17 cellular contexts compared by ENCODE assay signal in genomic region chr2:6370753-6371152, GRCh38.
DNase-seq lines count a peak whose midpoint lies in the region; ATAC-seq and TF ChIP-seq lines count a peak whose summit lies in the region.
"Had no signal": no experiment of that assay in that cellular context is flagged by ENCODE, and none has a peak within 500 bp of the region (broad histone marks: within the 10 kb centered on the region; RNA-seq: fewer than 3 reads in every experiment).

No MANE protein-coding gene starts in this region.

- H3K9me2 ChIP-seq in OCI-LY1 (ENCODE audit: low read depth, low read length), result no peaks in the 10 kb centered on the region

- TF ChIP-seq CTCF in OCI-LY1 (IDR thresholded peaks at IDR 0.05; ENCODE audit: low read length), result no peak
- no peak for TF ChIP-seq CTCF in fibroblast of villous mesenchyme (IDR thresholded peaks at IDR 0.05; ENCODE audit: insufficient read depth, low read depth, low read length)
- no peak for TF ChIP-seq CTCF in heart left ventricle (IDR thresholded peaks at IDR 0.05)

- no peak overlapping the region for H3K9ac ChIP-seq in OCI-LY1 (ENCODE audit: low read length)
- H3K9ac ChIP-seq: KMS-11 had no signal

- ATAC-seq in left cardiac atrium (no peak), heart left ventricle (no peak)
- ATAC-seq: Panc1 had no signal

- TF ChIP-seq POLR2A in heart left ventricle (IDR thresholded peaks at IDR 0.05), result no peak

- intact Hi-C loops in left cardiac atrium (cut with DNase I) (no loop called here), heart left ventricle (cut with DNase I) (no loop called here)

- H4K20me1 ChIP-seq in OCI-LY1 (ENCODE audit: insufficient read depth, low read length), result no peaks in the 10 kb centered on the region

- no peaks in the 10 kb centered on the region for H3F3A ChIP-seq in OCI-LY1 (ENCODE audit: insufficient read depth, low read length)

- H3K79me2 ChIP-seq in OCI-LY1 (ENCODE audit: insufficient read depth, low read length), result no peaks in the 10 kb centered on the region

- 82 to 98% (median 88%) methylated on average over 5 of the region's 5 CpGs for WGBS in heart left ventricle, 4 donors

- H2AFZ ChIP-seq in OCI-LY1 (ENCODE audit: low read length), result 0 out of 2 replicates have a peak overlapping the region, but pooled peaks have one; percentile 42

- H3K4me1 ChIP-seq in OCI-LY1 (ENCODE audit: insufficient read depth, low read length, severe bottlenecking) (no peaks in the 10 kb centered on the region), heart left ventricle (no peaks in the 10 kb centered on the region)

- no peak overlapping the region for H3K4me2 ChIP-seq in OCI-LY1 (ENCODE audit: low read length)
- H3K4me2 ChIP-seq: KMS-11 had no signal

- H3K4me3 ChIP-seq in OCI-LY1 (ENCODE audit: low read depth, low read length, poor library complexity, severe bottlenecking) (no peak overlapping the region), fibroblast of villous mesenchyme (ENCODE audit: low read depth, low read length) (no peak overlapping the region), heart left ventricle (no peak overlapping the region)

- H3K36me3 ChIP-seq in OCI-LY1 (ENCODE audit: insufficient read depth, low read length) (no peaks in the 10 kb centered on the region), heart left ventricle (no peaks in the 10 kb centered on the region)

- H3K27me3 ChIP-seq in OCI-LY1 (ENCODE audit: insufficient read depth, low read length) (no peaks in the 10 kb centered on the region), heart left ventricle (no peaks in the 10 kb centered on the region)

- DNase-seq in EH (ENCODE audit: low read depth) (peak; percentile 63), fibroblast of villous mesenchyme (ENCODE audit: low read depth) (peak; percentile 23), retina (peak; percentile 34), left cardiac atrium (no peak), SHP77 (lab: John Stamatoyannopoulos, UW) (no peak), heart left ventricle (no peak)
- DNase-seq in stimulated activated CD4-positive, alpha-beta T cell treated with anti-CD3 and anti-CD28 coated beads, Interleukin-4, amount 100 ng/mL, for 1 hour, result no peak
- DNase-seq: AML-193; CD4-positive, alpha-beta T cell; DMS79 treated with DMSO at 0.1 percent for 48 hours; GDM1; NCI-H1092; NCI-H226; SHP77 treated with DMSO at 0.1 percent for 48 hours had no signal

- H3K9me3 ChIP-seq in OCI-LY1 (ENCODE audit: low read length), result 0 out of 2 replicates have a peak, but pooled peaks cover 2% of the 10 kb centered on the region
- peaks cover 0 to 11% (median 0%) of the 10 kb centered on the region in 12 donors for H3K9me3 ChIP-seq in heart left ventricle

- H3K27ac ChIP-seq in OCI-LY1 (ENCODE audit: low read depth, low read length, poor library complexity, severe bottlenecking), result no peak overlapping the region
- H3K27ac ChIP-seq in heart left ventricle, result no peak overlapping the region
- H3K27ac ChIP-seq: KMS-11 had no signal

Comparison
In these comparisons a context has a peak if more than half of its experiments do, and no peak if none do; other contexts are left out.
1. DNase-seq: peak in EH (single experiment), fibroblast of villous mesenchyme (single experiment) and retina (single experiment); none in stimulated activated CD4-positive, alpha-beta T cell treated with anti-CD3 and anti-CD28 coated beads, Interleukin-4, amount 100 ng/mL, for 1 hour (single experiment), left cardiac atrium (single experiment), SHP77 (0 of 2) and heart left ventricle (0 of 5).